In the genomic region with DNA sequence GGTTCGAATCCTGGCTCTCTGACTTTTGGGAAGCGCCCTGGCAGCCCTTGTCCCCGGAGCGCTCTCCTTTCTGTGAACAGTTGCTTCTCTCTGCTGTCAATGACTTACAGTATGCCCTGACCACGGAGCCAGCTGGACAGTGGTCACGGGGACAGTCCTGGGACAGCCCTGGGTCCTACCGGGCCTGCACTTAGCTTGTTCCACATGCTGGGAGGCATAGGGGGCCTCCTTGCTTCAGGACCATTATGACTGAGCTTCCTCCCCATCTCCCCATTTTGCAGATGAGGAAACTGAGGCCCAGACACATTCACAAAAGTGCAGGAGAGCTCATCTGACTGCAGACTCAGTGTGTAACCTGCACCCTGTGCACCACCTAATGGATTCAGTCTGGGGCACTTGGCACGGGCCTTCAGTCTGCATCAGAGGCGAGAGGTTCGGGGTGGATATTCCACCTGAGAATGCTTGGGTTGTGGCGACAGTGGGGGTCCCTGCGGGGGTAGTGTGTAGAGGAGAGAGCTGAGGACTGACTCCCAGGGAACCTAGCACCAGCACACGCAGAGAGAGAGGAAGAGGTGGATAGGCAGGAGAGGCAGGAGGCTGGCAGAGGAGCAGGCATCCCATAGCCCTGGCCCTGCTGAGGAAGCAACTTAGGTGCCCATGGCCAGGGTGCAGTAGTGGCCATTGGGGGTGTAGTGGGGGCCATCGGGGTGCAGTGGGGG, we compare ENCODE assay signal across 9 cellular contexts. TPM values are rescaled to one million over a fixed set of nuclear protein-coding genes. Genes with fewer than 3 reads are reported as not detected.
DNase-seq lines count a peak whose midpoint lies in the region; ATAC-seq, FAIRE-seq and TF ChIP-seq lines count a peak whose summit lies in the region.
"Had no signal": no experiment of that assay in that cellular context is flagged by ENCODE, and none has a peak within 500 bp of the region (broad histone marks: within the 10 kb centered on the region; RNA-seq: fewer than 3 reads in every experiment).

No MANE protein-coding gene starts in this region.

- peaks cover 0 to 5% of the 10 kb centered on the region in 2 donors for H3K4me1 Mint-ChIP-seq in stimulated activated naive B cell treated with anti-CD40 and anti-IgM and Interleukin-4, amounts not matched to agents 10 μg/mL and 1 μg/mL and 100 μg/mL, for 72 hours

- H3K9me3 Mint-ChIP-seq in stimulated activated naive B cell treated with anti-CD40 and anti-IgM and Interleukin-4, amounts not matched to agents 10 μg/mL and 1 μg/mL and 100 μg/mL, for 72 hours: peaks cover 2 to 4% of the 10 kb centered on the region in 2 donors

- H3K27me3 Mint-ChIP-seq in stimulated activated naive B cell treated with anti-CD40 and anti-IgM and Interleukin-4, amounts not matched to agents 10 μg/mL and 1 μg/mL and 100 μg/mL, for 72 hours: peaks cover 32 to 53% of the 10 kb centered on the region in 2 donors

- peak overlapping the region; percentile 88 for H3K4me3 ChIP-seq in MG63
- H3K4me3 ChIP-seq in breast epithelium: peak overlapping the region; percentile 86 to 95 (median 86)
- peak overlapping the region; percentile 65 for H3K4me3 ChIP-seq in lower leg skin (ENCODE audit: low read depth, poor library complexity, severe bottlenecking)

- TF ChIP-seq CTCF in breast epithelium (IDR thresholded peaks at IDR 0.05): no peak
- TF ChIP-seq CTCF in lower leg skin (IDR thresholded peaks at IDR 0.05): no peak

- H3K27ac Mint-ChIP-seq in stimulated activated naive B cell treated with anti-CD40 and anti-IgM and Interleukin-4, amounts not matched to agents 10 μg/mL and 1 μg/mL and 100 μg/mL, for 72 hours: no peak overlapping the region

- no peak for DNase-seq in MG63
- DNase-seq in breast epithelium (ENCODE audit: low spot score in 2 of 2): peak in 1 of 2 donors; percentile 31
- no peak for DNase-seq in lower leg skin (ENCODE audit: low spot score in 2 of 2)
- DNase-seq in stimulated activated naive B cell treated with anti-CD40 and anti-IgM and Interleukin-4, amounts not matched to agents 10 μg/mL and 1 μg/mL and 100 μg/mL, for 72 hours: no peak
- no peak for DNase-seq in occipital lobe (lab: John Stamatoyannopoulos, UW)
- DNase-seq in HK-2 (ENCODE audit: unreplicated experiment): no peak
- no peak for DNase-seq in retina
- no peak for DNase-seq in HTR-8/SVneo (ENCODE audit: insufficient read length, low spot score)

- no peak for FAIRE-seq in HTR-8/SVneo (lab: Jason Lieb, UNC)

- H3K9me3 ChIP-seq in MG63 (no peaks in the 10 kb centered on the region), breast epithelium (no peaks in the 10 kb centered on the region)

- H3K4me3 Mint-ChIP-seq in stimulated activated naive B cell treated with anti-CD40 and anti-IgM and Interleukin-4, amounts not matched to agents 10 μg/mL and 1 μg/mL and 100 μg/mL, for 72 hours: peak overlapping the region; percentile 49 to 72

- peaks cover 5 to 6% of the 10 kb centered on the region in 2 donors for H3K36me3 Mint-ChIP-seq in stimulated activated naive B cell treated with anti-CD40 and anti-IgM and Interleukin-4, amounts not matched to agents 10 μg/mL and 1 μg/mL and 100 μg/mL, for 72 hours

- peak overlapping the region; percentile 90 to 91 for H3K27ac ChIP-seq in breast epithelium
- H3K27ac ChIP-seq: HL-60 had no signal

- 83 to 91% methylated on average over 11 to 14 of the region's 14 CpGs for WGBS in lower leg skin, 2 donors

- peaks cover 0 to 7% of the 10 kb centered on the region in 2 donors for H3K4me1 ChIP-seq in breast epithelium

- intact Hi-C loops in breast epithelium (cut with DNase I; ENCODE audit: low total_unique reads): no loop called here
- intact Hi-C loops in lower leg skin (cut with DNase I; ENCODE audit: low total_unique reads): no loop called here

- TF ChIP-seq POLR2A in breast epithelium (IDR thresholded peaks at IDR 0.05) (no peak), lower leg skin (IDR thresholded peaks at IDR 0.05) (no peak)

- no peak for ATAC-seq in stimulated activated naive B cell treated with anti-CD40 and anti-IgM and Interleukin-4, amounts not matched to agents 10 μg/mL and 1 μg/mL and 100 μg/mL, for 72 hours (replicated peaks)

- H3K36me3 ChIP-seq in MG63 (peaks cover 3% of the 10 kb centered on the region), breast epithelium (no peaks in the 10 kb centered on the region)

- H3K27me3 ChIP-seq in MG63: no peaks in the 10 kb centered on the region
- no peaks in the 10 kb centered on the region for H3K27me3 ChIP-seq in breast epithelium

RNA-seq across cellular contexts. Expression of gene DOCK1, which starts 1.6 kb away (rescaled TPM):
- total RNA-seq in MG63 (2014; rRNA removed; shearing (Covaris generic); ENCODE audit: low replicate concordance): 22.0 and 30.8 TPM in 2 replicates
- 100 to 1,000 TPM in 1 of 3 donors, 10 to 100 TPM in 2; 50.4 to 101 (median 69.2) TPM for total RNA-seq in breast epithelium
- 100 to 1,000 TPM in 1 of 4 donors, 10 to 100 TPM in 3; 76.6 to 108 (median 83.4) TPM for total RNA-seq in lower leg skin
- total RNA-seq in occipital lobe: 18.6 TPM
